ENCODE assay signal across 8 cellular contexts in the genomic region with DNA sequence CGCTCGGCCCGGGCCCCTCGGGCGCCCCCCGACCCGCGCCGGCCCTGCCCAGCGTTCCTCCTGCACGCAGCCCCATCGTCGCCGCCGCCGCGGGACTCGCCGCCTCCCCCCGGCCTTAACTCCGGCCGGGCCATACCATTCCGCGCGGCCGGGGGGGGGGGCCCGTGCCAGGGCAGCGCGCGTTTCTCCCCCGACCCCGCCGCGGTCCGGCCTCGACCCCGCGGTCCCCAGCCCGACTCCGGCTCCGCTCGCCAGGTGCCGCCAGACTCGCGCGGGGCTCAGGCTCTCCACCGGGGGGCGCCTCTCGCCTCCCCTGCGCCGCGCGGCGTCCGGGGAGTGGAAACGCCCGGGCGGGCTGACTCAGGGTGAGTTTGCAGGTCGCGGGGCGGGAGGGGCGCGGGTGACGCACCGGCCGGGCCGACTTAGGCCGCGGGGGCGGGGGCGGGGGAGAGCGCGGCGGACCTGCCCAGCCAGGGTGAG. TPM values are rescaled to one million over a fixed set of nuclear protein-coding genes. Genes with fewer than 3 reads are reported as not detected.
DNase-seq lines count a peak whose midpoint lies in the region; ATAC-seq, FAIRE-seq and TF ChIP-seq lines count a peak whose summit lies in the region.

TSS of gene SRXN1 (minus strand) at position 91 of the 480 bp plus-strand sequence. CDS start at position 76, 15 bp downstream.

- peak within 1 kb of the TSS; percentile 91 for H3K4me2 ChIP-seq in PC-3 (ENCODE audit: low read length)

- FAIRE-seq in GM19239 (lab: Jason Lieb, UNC) = peak; percentile 42

- peak within 1 kb of the TSS; percentile 80 for H2AFZ ChIP-seq in PC-3 (ENCODE audit: low read length)

- 0 to 3% methylated on average over 4 to 13 of the region's 74 CpGs for WGBS in esophagus squamous epithelium, 2 donors

- peak within 1 kb of the TSS; percentile 17 to 57 for H3K4me3 ChIP-seq in CD4-positive, alpha-beta memory T cell (ENCODE audit: low read length in 2 of 2)
- H3K4me3 ChIP-seq in PC-3 (ENCODE audit: low read length) = peak within 1 kb of the TSS; percentile 94
- H3K4me3 ChIP-seq in esophagus squamous epithelium = peak within 1 kb of the TSS; percentile 68 to 91 (median 82)

- peaks cover 46% of the 10 kb centered on the region for H3K79me2 ChIP-seq in PC-3 (ENCODE audit: low read length)

- TF ChIP-seq CTCF in PC-3 (conservative IDR thresholded peaks at IDR 0.05; ENCODE audit: low read depth, low read length) (peak; percentile 63), esophagus squamous epithelium (IDR thresholded peaks at IDR 0.05) (peak in 5 of 6 experiments; percentile 42 to 67 (median 62))

- CTCF ChIA-PET in CD4-positive, alpha-beta memory T cell (lab: Charles Lee; ENCODE audit: partially characterized antibody) = interaction anchor here (1.0 to 1.7 kb wide), 2 partner anchors 13 to 14 kb away, joined by 3 to 6 read pairs; no protein-coding TSS in a partner anchor
- CTCF ChIA-PET in PC-3 (lab: Charles Lee) = no interaction called here

- peaks cover 28% of the 10 kb centered on the region for H3K4me1 ChIP-seq in CD4-positive, alpha-beta memory T cell (ENCODE audit: insufficient read depth, low read length)
- H3K4me1 ChIP-seq in PC-3 (ENCODE audit: insufficient read depth, low read length) = peaks cover 12% of the 10 kb centered on the region
- H3K4me1 ChIP-seq in esophagus squamous epithelium = peaks cover 14 to 33% (median 25%) of the 10 kb centered on the region in 3 donors

- H3K4me3 Mint-ChIP-seq in CD4-positive, alpha-beta memory T cell = peak within 1 kb of the TSS; percentile 85 to 90 (median 88)
- peak within 1 kb of the TSS; percentile 37 to 86 (median 78) for H3K4me3 Mint-ChIP-seq in naive B cell
- peak within 1 kb of the TSS; percentile 87 for H3K4me3 Mint-ChIP-seq in stimulated activated effector memory CD8-positive, alpha-beta T cell treated with anti-CD3 and anti-CD28 coated beads, Interleukin-12 subunit alpha, Interleukin-12 subunit beta, amount 100 ng/mL, for 72 hours

- H3K36me3 Mint-ChIP-seq in CD4-positive, alpha-beta memory T cell = peaks cover 7 to 15% of the 10 kb centered on the region in 2 donors
- peaks cover 0 to 3% of the 10 kb centered on the region in 2 donors for H3K36me3 Mint-ChIP-seq in naive B cell
- peaks cover 28% of the 10 kb centered on the region for H3K36me3 Mint-ChIP-seq in stimulated activated effector memory CD8-positive, alpha-beta T cell treated with anti-CD3 and anti-CD28 coated beads, Interleukin-12 subunit alpha, Interleukin-12 subunit beta, amount 100 ng/mL, for 72 hours

- no peaks in the 10 kb centered on the region for H3K9me2 ChIP-seq in PC-3 (replicated peaks; ENCODE audit: low read length)

- H3K27me3 ChIP-seq in CD4-positive, alpha-beta memory T cell (ENCODE audit: insufficient read depth, low read length) = no peaks in the 10 kb centered on the region
- H3K27me3 ChIP-seq in PC-3 (ENCODE audit: low read length) = peaks cover 12% of the 10 kb centered on the region
- peaks cover 0 to 9% (median 0%) of the 10 kb centered on the region in 4 donors for H3K27me3 ChIP-seq in esophagus squamous epithelium

- peaks cover 4% of the 10 kb centered on the region in 2 donors for H3K27me3 Mint-ChIP-seq in CD4-positive, alpha-beta memory T cell
- H3K27me3 Mint-ChIP-seq in naive B cell = peaks cover 20 to 75% (median 32%) of the 10 kb centered on the region in 3 donors

- H3F3A ChIP-seq in PC-3 (ENCODE audit: low read length, unreplicated experiment) = no peaks in the 10 kb centered on the region

- POLR2A ChIA-PET in CD4-positive, alpha-beta memory T cell (lab: Charles Lee; ENCODE audit: partially characterized antibody) = no interaction called here
- POLR2A ChIA-PET in PC-3 (lab: Charles Lee; ENCODE audit: unreplicated experiment) = no interaction called here

- peak within 1 kb of the TSS; percentile 50 for H3K27ac ChIP-seq in CD4-positive, alpha-beta memory T cell (ENCODE audit: low read depth, low read length)
- H3K27ac ChIP-seq in PC-3 (ENCODE audit: low read length) (peak within 1 kb of the TSS; percentile 50), esophagus squamous epithelium (peak within 1 kb of the TSS; percentile 89 to 95 (median 92))

- H3K9me3 ChIP-seq in CD4-positive, alpha-beta memory T cell (ENCODE audit: control insufficient read depth in 1 of 2, low read length in 2 of 2) = no peaks in the 10 kb centered on the region
- H3K9me3 ChIP-seq in PC-3 (ENCODE audit: low read length) = no peaks in the 10 kb centered on the region
- peaks cover 0 to 1% (median 0%) of the 10 kb centered on the region in 3 donors for H3K9me3 ChIP-seq in esophagus squamous epithelium

- peak; percentile 70 for ATAC-seq in HG03457 (IDR thresholded peaks at IDR 0.05; ENCODE audit: unreplicated experiment)
- ATAC-seq in PC-3 = peak; percentile 89
- ATAC-seq in naive B cell (ENCODE audit: low read depth in 2 of 2) = peak; percentile 90 to 94
- peak; percentile 94 for ATAC-seq in stimulated activated effector memory CD8-positive, alpha-beta T cell treated with anti-CD3 and anti-CD28 coated beads, Interleukin-12 subunit alpha, Interleukin-12 subunit beta, amount 100 ng/mL, for 72 hours

- peaks cover 26% of the 10 kb centered on the region for H4K20me1 ChIP-seq in PC-3 (ENCODE audit: low read length)

- peaks cover 22 to 45% (median 33%) of the 10 kb centered on the region in 4 donors for H3K4me1 Mint-ChIP-seq in CD4-positive, alpha-beta memory T cell
- H3K4me1 Mint-ChIP-seq in naive B cell = peaks cover 0 to 8% (median 7%) of the 10 kb centered on the region in 3 donors
- peaks cover 39% of the 10 kb centered on the region for H3K4me1 Mint-ChIP-seq in stimulated activated effector memory CD8-positive, alpha-beta T cell treated with anti-CD3 and anti-CD28 coated beads, Interleukin-12 subunit alpha, Interleukin-12 subunit beta, amount 100 ng/mL, for 72 hours

- DNase-seq in CD4-positive, alpha-beta memory T cell = peak; percentile 61 to 79 (median 65)
- DNase-seq in GM19239 (ENCODE audit: insufficient read length, low spot score) = peak; percentile 96
- DNase-seq in PC-3 = peak; percentile 94
- peak; percentile 90 to 92 for DNase-seq in activated T-cell treated with anti-CD3 and anti-CD28 coated beads, Interleukin-2, amount 50 U/mL, for 48 hours
- DNase-seq in esophagus squamous epithelium (lab: John Stamatoyannopoulos, UW) = peak; percentile 39
- peak; percentile 56 for DNase-seq in naive B cell
- DNase-seq in stimulated activated effector memory CD8-positive, alpha-beta T cell treated with anti-CD3 and anti-CD28 coated beads, Interleukin-12 subunit alpha, Interleukin-12 subunit beta, amount 100 ng/mL, for 72 hours (ENCODE audit: low spot score in 2 of 2) = peak; percentile 83 to 93

- intact Hi-C loops in CD4-positive, alpha-beta memory T cell (cut with micrococcal nuclease) = loop anchor here (2.0 kb wide), 1 partner anchor 14 kb away; no protein-coding TSS in a partner anchor
- intact Hi-C loops in PC-3 (cut with micrococcal nuclease) = loop anchor here (10.0 kb wide), 1 partner anchor 82 kb away; no protein-coding TSS in a partner anchor
- intact Hi-C loops in esophagus squamous epithelium (cut with DNase I) = loop anchor here (10.0 kb wide), 1 partner anchor 308 kb away; the partner anchor contains the start of gene NRSN2

- peaks cover 0 to under 1% (median 0%) of the 10 kb centered on the region in 8 donors for H3K9me3 Mint-ChIP-seq in CD4-positive, alpha-beta memory T cell
- H3K9me3 Mint-ChIP-seq in naive B cell = no peaks in the 10 kb centered on the region
- no peaks in the 10 kb centered on the region for H3K9me3 Mint-ChIP-seq in stimulated activated effector memory CD8-positive, alpha-beta T cell treated with anti-CD3 and anti-CD28 coated beads, Interleukin-12 subunit alpha, Interleukin-12 subunit beta, amount 100 ng/mL, for 72 hours

- TF ChIP-seq POLR2A in esophagus squamous epithelium (IDR thresholded peaks at IDR 0.05) = peak in 2 of 4 donors; percentile 49 to 62

- H3K27ac Mint-ChIP-seq in CD4-positive, alpha-beta memory T cell = peak within 1 kb of the TSS; percentile 65 to 92 (median 88)
- peak within 1 kb of the TSS in 1 of 6 donors; percentile 51 for H3K27ac Mint-ChIP-seq in naive B cell
- H3K27ac Mint-ChIP-seq in stimulated activated effector memory CD8-positive, alpha-beta T cell treated with anti-CD3 and anti-CD28 coated beads, Interleukin-12 subunit alpha, Interleukin-12 subunit beta, amount 100 ng/mL, for 72 hours = peak within 1 kb of the TSS; percentile 81

- H3K36me3 ChIP-seq in CD4-positive, alpha-beta memory T cell (ENCODE audit: insufficient read depth, low read length) = peaks cover under 1% of the 10 kb centered on the region
- H3K36me3 ChIP-seq in PC-3 (ENCODE audit: low read depth, low read length) (peaks cover 24% of the 10 kb centered on the region), esophagus squamous epithelium (peaks cover 6 to 29% (median 16%) of the 10 kb centered on the region in 3 donors)

- BruUV-seq in PC-3 (replicated peaks; lab: Mats Ljungman, UMichigan) = no TSS peak

- H3K9ac ChIP-seq in PC-3 (ENCODE audit: low read length) = peak within 1 kb of the TSS; percentile 92

RNA-seq across cellular contexts. Expression of gene SRXN1, which starts in this region (rescaled TPM):
- 1 to 10 TPM; 6.9 to 7.4 TPM for total RNA-seq in CD4-positive, alpha-beta memory T cell
- polyA plus RNA-seq in CD4-positive, alpha-beta memory T cell = 10 to 100 TPM; 10.4 to 17.2 TPM
- total RNA-seq in PC-3 (2014; rRNA removed) (99.3 and 105 TPM in 2 replicates), esophagus squamous epithelium (100 to 1,000 TPM in 3 of 4 donors, 10 to 100 TPM in 1; 73.4 to 158 (median 133) TPM)
- under 1 TPM in 5 of 6 donors, not detected in 1; 0.14 to 0.82 (median 0.68) TPM for polyA plus RNA-seq in naive B cell (ENCODE audit: low read depth in 6 of 6)

Comparison
In these comparisons a context has a peak if more than half of its experiments do, and no peak if none do; other contexts are left out.
1. Peak in every context shown above with its lines: DNase-seq, ATAC-seq, H3K4me3 ChIP-seq and H3K27ac ChIP-seq.
2. RNA of gene SRXN1 (total RNA-seq): 73.4 to 158 TPM in esophagus squamous epithelium and 99.3 to 105 TPM in PC-3; 6.9 to 7.4 TPM in CD4-positive, alpha-beta memory T cell; every median in the first group is over 4 times any median in the second.
3. RNA of gene SRXN1 (polyA plus RNA-seq): 10.4 to 17.2 TPM in CD4-positive, alpha-beta memory T cell; 0.14 to 0.82 TPM in naive B cell; every median in the first group is over 4 times any median in the second.
4. Peak in DNase-seq and ATAC-seq in naive B cell; RNA of the gene not detected or under 1 TPM.
5. DNase-seq: peak in every context shown above with its lines; median percentile 96 in GM19239; 94 in PC-3; 91 in activated T-cell treated with anti-CD3 and anti-CD28 coated beads, Interleukin-2, amount 50 U/mL, for 48 hours; 88 in stimulated activated effector memory CD8-positive, alpha-beta T cell treated with anti-CD3 and anti-CD28 coated beads, Interleukin-12 subunit alpha, Interleukin-12 subunit beta, amount 100 ng/mL, for 72 hours; 65 in CD4-positive, alpha-beta memory T cell; 56 in naive B cell; 39 in esophagus squamous epithelium.
6. H3K4me3 ChIP-seq: peak in every context shown above with its lines; median percentile 94 in PC-3; 82 in esophagus squamous epithelium; 37 in CD4-positive, alpha-beta memory T cell.